1 cellular context compared by ENCODE assay signal in genomic region chr2:149587220-149587949, GRCh38.
A peak's percentile ranks its signal among the peaks of the same experiment; 100 is the strongest.
TF ChIP-seq lines count a peak whose summit lies in the region.

Gene MMADHC (minus strand): TSS chr2:149587775. CDS start chr2:149587097, 678 bp downstream.

TF ChIP-seq in A549, 52 proteins besides CTCF, POLR2A, EP300 and RAD21 (continued from another document):
- TF ChIP-seq, protein P1, sequence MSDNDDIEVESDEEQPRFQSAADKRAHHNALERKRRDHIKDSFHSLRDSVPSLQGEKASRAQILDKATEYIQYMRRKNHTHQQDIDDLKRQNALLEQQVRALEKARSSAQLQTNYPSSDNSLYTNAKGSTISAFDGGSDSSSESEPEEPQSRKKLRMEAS (IDR thresholded peaks at IDR 0.05), result peak; percentile 66; the same call in 1 of the 2 replicates
- TF ChIP-seq, protein P2, sequence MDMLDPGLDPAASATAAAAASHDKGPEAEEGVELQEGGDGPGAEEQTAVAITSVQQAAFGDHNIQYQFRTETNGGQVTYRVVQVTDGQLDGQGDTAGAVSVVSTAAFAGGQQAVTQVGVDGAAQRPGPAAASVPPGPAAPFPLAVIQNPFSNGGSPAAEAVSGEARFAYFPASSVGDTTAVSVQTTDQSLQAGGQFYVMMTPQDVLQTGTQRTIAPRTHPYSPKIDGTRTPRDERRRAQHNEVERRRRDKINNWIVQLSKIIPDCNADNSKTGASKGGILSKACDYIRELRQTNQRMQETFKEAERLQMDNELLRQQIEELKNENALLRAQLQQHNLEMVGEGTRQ (IDR thresholded peaks at IDR 0.05), result no peak
